In the genomic region with DNA sequence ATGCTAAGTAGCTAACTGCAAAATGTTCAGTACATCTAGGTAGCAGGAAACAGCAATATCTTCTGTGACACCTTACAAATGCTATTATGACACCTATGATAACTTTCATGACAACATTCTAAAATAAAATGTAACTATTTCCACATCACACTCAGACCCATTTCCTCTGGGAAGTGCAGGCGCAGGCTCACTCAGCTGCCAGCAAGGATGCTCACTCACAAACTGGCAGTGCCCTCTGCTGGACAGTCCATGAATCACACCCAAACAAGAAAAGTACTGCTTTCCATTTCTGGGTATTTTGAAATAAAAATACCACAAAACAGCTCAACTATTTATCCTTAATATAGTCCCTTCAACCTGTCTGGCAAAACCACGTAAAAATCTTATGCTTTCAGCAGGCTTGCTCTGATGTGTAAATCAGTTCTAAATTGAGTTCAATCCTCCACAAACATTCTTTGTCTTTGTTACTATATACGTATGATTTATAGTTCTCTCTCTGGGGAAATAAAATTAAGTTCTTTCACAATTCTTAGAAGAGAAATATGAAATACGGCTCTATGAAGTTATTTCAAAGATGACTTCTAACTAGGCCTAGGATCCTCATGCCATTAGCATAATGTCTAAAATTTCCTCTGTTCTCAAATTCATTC, we compare ENCODE assay signal across 8 cellular contexts.
DNase-seq lines count a peak whose midpoint lies in the region; ATAC-seq and TF ChIP-seq lines count a peak whose summit lies in the region.

No MANE protein-coding gene starts in this region.

- H2BK15ac ChIP-seq in H9 (ENCODE audit: low read depth, low read length) = no peak overlapping the region

- H3K9ac ChIP-seq in H9 (ENCODE audit: extremely low read depth, insufficient read length, low read length) = no peak overlapping the region

- POLR2A ChIA-PET in WTC11 (lab: Charles Lee) = no interaction called here

- H3K4ac ChIP-seq in H9 (ENCODE audit: low read depth, low read length) = no peak overlapping the region

- H3K4me2 ChIP-seq in H9 (ENCODE audit: insufficient read depth, insufficient read length, low read length) = no peak overlapping the region

- no peak overlapping the region for H3K14ac ChIP-seq in H9 (ENCODE audit: insufficient read depth, low read length)

- ATAC-seq in WTC11 = peak; percentile 35; the same call in 1 of the 2 replicates
- no peak for ATAC-seq in GM21723 (IDR thresholded peaks at IDR 0.05; ENCODE audit: unreplicated experiment)

- H3K4me1 Mint-ChIP-seq in H9 (peaks cover 58 to 61% of the 10 kb centered on the region in 2 experiments), WTC11 (peaks cover 63% of the 10 kb centered on the region)

- H4K91ac ChIP-seq in H9 (ENCODE audit: insufficient read length, low read depth, low read length) = no peak overlapping the region

- H3K56ac ChIP-seq in H9 (ENCODE audit: insufficient read length, low read depth, low read length) = no peak overlapping the region

- no peak overlapping the region for H2BK20ac ChIP-seq in H9 (ENCODE audit: low read depth, low read length, poor library complexity, severe bottlenecking)

- H3K9me3 Mint-ChIP-seq in H9 (no peaks in the 10 kb centered on the region), WTC11 (no peaks in the 10 kb centered on the region)

- no peak overlapping the region for H2BK5ac ChIP-seq in H9 (ENCODE audit: insufficient read length, low read length)

- H3K4me3 Mint-ChIP-seq in H9 = no peak overlapping the region
- H3K4me3 Mint-ChIP-seq in WTC11 = no peak overlapping the region

- no peak overlapping the region for H4K5ac ChIP-seq in H9 (ENCODE audit: insufficient read length, low read depth, low read length)

- no peaks in the 10 kb centered on the region for H3K27me3 ChIP-seq in H9 (ENCODE audit: insufficient read depth, low read length)

- no peak overlapping the region for H2AFZ ChIP-seq in H9 (ENCODE audit: low read length)

- no peak overlapping the region for H2AK5ac ChIP-seq in H9 (ENCODE audit: insufficient read length, low read length)

- H4K8ac ChIP-seq in H9 (replicated peaks; ENCODE audit: insufficient read length, low read depth, low read length) = no peak overlapping the region

- no peaks in the 10 kb centered on the region for H3K23me2 ChIP-seq in H9 (ENCODE audit: insufficient read length, low read depth, low read length, poor library complexity, severe bottlenecking)

- H3K4me1 ChIP-seq in H9 (ENCODE audit: insufficient read depth, low read length) = no peaks in the 10 kb centered on the region; the same call in none of the 2 replicates

- H2BK120ac ChIP-seq in H9 (ENCODE audit: low read depth, low read length, poor library complexity, severe bottlenecking) = no peak overlapping the region

- peak; percentile 83 for DNase-seq in EH (ENCODE audit: low read depth)
- peak; percentile 75 for DNase-seq in H9
- peak; percentile 17 to 21 for DNase-seq in NCI-H1930 (lab: John Stamatoyannopoulos, UW)
- DNase-seq in WTC11 (ENCODE audit: low spot score) = peak; percentile 86
- peak; percentile 44 for DNase-seq in central memory CD4-positive, alpha-beta T cell
- peak; percentile 80 for DNase-seq in kidney tubule cell (ENCODE audit: low spot score)
- peak; percentile 67 to 77 for DNase-seq in stimulated activated CD4-positive, alpha-beta T cell treated with anti-CD3 and anti-CD28 coated beads, Interleukin-2, amount 100 ng/mL, for 48 hours

- no peaks in the 10 kb centered on the region for H4K20me1 ChIP-seq in H9 (ENCODE audit: control insufficient read depth, insufficient read depth, insufficient read length)

- no peak overlapping the region for H3K27ac ChIP-seq in H9 (ENCODE audit: insufficient read length, low read depth, low read length)

- H3K36me3 Mint-ChIP-seq in H9 (ENCODE audit: insufficient read depth in 1 of 3, low read depth in 3 of 3) = peaks cover 0 to 2% (median 0%) of the 10 kb centered on the region in 3 experiments; a peak in 1 of 7 replicates
- H3K36me3 Mint-ChIP-seq in WTC11 = no peaks in the 10 kb centered on the region

- TF ChIP-seq CTCF in H9 (conservative IDR thresholded peaks at IDR 0.05) (peak; percentile 95), WTC11 (IDR thresholded peaks at IDR 0.05) (peak; percentile 94)

- H3K79me2 ChIP-seq in H9 (ENCODE audit: insufficient read depth, low read length) = no peaks in the 10 kb centered on the region; the same call in 1 of the 2 replicates

- no peak overlapping the region for H3K23ac ChIP-seq in H9 (ENCODE audit: insufficient read length, low read depth, low read length)

- H2BK12ac ChIP-seq in H9 (ENCODE audit: insufficient read length, low read depth, low read length) = no peak overlapping the region

- H3K27ac Mint-ChIP-seq in H9 (no peak overlapping the region), WTC11 (no peak overlapping the region)

- peaks cover 3% of the 10 kb centered on the region for H3K79me1 ChIP-seq in H9 (ENCODE audit: insufficient read depth, low read depth, low read length, poor library complexity, severe bottlenecking)

- CTCF ChIA-PET in WTC11 (lab: Charles Lee) = interaction anchor here (0.6 to 3.6 kb wide), 33 partner anchors 8 to 1472 kb away, joined by 3 to 22 read pairs (median 4); no protein-coding TSS in a partner anchor

- no peaks in the 10 kb centered on the region; the same call in 1 of the 2 replicates for H3K27me3 Mint-ChIP-seq in H9 (ENCODE audit: low read depth)
- no peaks in the 10 kb centered on the region for H3K27me3 Mint-ChIP-seq in WTC11 (ENCODE audit: low read depth)

- no peaks in the 10 kb centered on the region for H3K9me3 ChIP-seq in H9 (ENCODE audit: control insufficient read depth, low read depth, low read length)

- H3T11ph ChIP-seq in H9 (ENCODE audit: low read length) = no peak overlapping the region

- no CpG with 5 or more reads among the region's 4 CpGs for WGBS in H9 (ENCODE audit: extremely low coverage, insufficient read length, low lambda C conversion rate)

- no peak overlapping the region for H3K18ac ChIP-seq in H9 (ENCODE audit: insufficient read length, low read depth, low read length)

TF ChIP-seq in WTC11, 78 proteins besides CTCF, POLR2A, EP300 and RAD21 (continues in another document):
- TF ChIP-seq RORB (CRISPR knock-in tag; IDR thresholded peaks at IDR 0.05) (no peak), ERG (CRISPR knock-in tag; IDR thresholded peaks at IDR 0.05) (no peak), GABPB1 (CRISPR knock-in tag; IDR thresholded peaks at IDR 0.05) (no peak), JAZF1 (CRISPR knock-in tag; IDR thresholded peaks at IDR 0.05) (no peak)
- TF ChIP-seq, protein P1, sequence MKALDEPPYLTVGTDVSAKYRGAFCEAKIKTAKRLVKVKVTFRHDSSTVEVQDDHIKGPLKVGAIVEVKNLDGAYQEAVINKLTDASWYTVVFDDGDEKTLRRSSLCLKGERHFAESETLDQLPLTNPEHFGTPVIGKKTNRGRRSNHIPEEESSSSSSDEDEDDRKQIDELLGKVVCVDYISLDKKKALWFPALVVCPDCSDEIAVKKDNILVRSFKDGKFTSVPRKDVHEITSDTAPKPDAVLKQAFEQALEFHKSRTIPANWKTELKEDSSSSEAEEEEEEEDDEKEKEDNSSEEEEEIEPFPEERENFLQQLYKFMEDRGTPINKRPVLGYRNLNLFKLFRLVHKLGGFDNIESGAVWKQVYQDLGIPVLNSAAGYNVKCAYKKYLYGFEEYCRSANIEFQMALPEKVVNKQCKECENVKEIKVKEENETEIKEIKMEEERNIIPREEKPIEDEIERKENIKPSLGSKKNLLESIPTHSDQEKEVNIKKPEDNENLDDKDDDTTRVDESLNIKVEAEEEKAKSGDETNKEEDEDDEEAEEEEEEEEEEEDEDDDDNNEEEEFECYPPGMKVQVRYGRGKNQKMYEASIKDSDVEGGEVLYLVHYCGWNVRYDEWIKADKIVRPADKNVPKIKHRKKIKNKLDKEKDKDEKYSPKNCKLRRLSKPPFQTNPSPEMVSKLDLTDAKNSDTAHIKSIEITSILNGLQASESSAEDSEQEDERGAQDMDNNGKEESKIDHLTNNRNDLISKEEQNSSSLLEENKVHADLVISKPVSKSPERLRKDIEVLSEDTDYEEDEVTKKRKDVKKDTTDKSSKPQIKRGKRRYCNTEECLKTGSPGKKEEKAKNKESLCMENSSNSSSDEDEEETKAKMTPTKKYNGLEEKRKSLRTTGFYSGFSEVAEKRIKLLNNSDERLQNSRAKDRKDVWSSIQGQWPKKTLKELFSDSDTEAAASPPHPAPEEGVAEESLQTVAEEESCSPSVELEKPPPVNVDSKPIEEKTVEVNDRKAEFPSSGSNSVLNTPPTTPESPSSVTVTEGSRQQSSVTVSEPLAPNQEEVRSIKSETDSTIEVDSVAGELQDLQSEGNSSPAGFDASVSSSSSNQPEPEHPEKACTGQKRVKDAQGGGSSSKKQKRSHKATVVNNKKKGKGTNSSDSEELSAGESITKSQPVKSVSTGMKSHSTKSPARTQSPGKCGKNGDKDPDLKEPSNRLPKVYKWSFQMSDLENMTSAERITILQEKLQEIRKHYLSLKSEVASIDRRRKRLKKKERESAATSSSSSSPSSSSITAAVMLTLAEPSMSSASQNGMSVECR (CRISPR knock-in tag; IDR thresholded peaks at IDR 0.05; ENCODE audit: borderline replicate concordance) = no peak

Comparison
In these comparisons a context has a peak if more than half of its experiments do, and no peak if none do; other contexts are left out.
1. DNase-seq: peak in every context shown above with its lines; median percentile 86 in WTC11; 83 in EH; 80 in kidney tubule cell; 75 in H9; 72 in stimulated activated CD4-positive, alpha-beta T cell treated with anti-CD3 and anti-CD28 coated beads, Interleukin-2, amount 100 ng/mL, for 48 hours; 44 in central memory CD4-positive, alpha-beta T cell; 19 in NCI-H1930.